Comparison of ENCODE assay signal across 15 cellular contexts in genomic region chr2:195505701-195506100, GRCh38.
DNase-seq lines count a peak whose midpoint lies in the region; ATAC-seq, FAIRE-seq and TF ChIP-seq lines count a peak whose summit lies in the region.
"Had no signal": no experiment of that assay in that cellular context is flagged by ENCODE, and none has a peak within 500 bp of the region (broad histone marks: within the 10 kb centered on the region; RNA-seq: fewer than 3 reads in every experiment).

No MANE protein-coding gene starts in this region.

- H3K4me1 ChIP-seq in esophagus squamous epithelium: no peaks in the 10 kb centered on the region

- no peak overlapping the region for H3K4me3 Mint-ChIP-seq in activated T-helper 17 cell treated with anti-CD3 and anti-CD28 coated beads, Interleukin-2, amount 50 U/mL, for 72 hours
- no peak overlapping the region for H3K4me3 Mint-ChIP-seq in CD14-positive monocyte
- H3K4me3 Mint-ChIP-seq: activated CD4-positive, alpha-beta T cell treated with anti-CD3 and anti-CD28 coated beads for 36 hours; memory B cell had no signal

- H3K27me3 ChIP-seq in esophagus squamous epithelium: no peaks in the 10 kb centered on the region

- H3K4me1 Mint-ChIP-seq in activated T-helper 17 cell treated with anti-CD3 and anti-CD28 coated beads, Interleukin-2, amount 50 U/mL, for 72 hours: no peaks in the 10 kb centered on the region
- peaks cover 11% of the 10 kb centered on the region for H3K4me1 Mint-ChIP-seq in CD14-positive monocyte

- no peak for FAIRE-seq in frontal cortex (lab: Jason Lieb, UNC)
- FAIRE-seq: bronchial epithelial cell had no signal

- no peak overlapping the region for H3K27ac ChIP-seq in esophagus squamous epithelium

- H3K4me3 ChIP-seq in esophagus squamous epithelium: no peak overlapping the region

- TF ChIP-seq POLR2A in esophagus squamous epithelium (IDR thresholded peaks at IDR 0.05): no peak

- no peaks in the 10 kb centered on the region for H3K36me3 ChIP-seq in esophagus squamous epithelium

- no peaks in the 10 kb centered on the region for H3K27me3 Mint-ChIP-seq in activated T-helper 17 cell treated with anti-CD3 and anti-CD28 coated beads, Interleukin-2, amount 50 U/mL, for 72 hours
- H3K27me3 Mint-ChIP-seq in CD14-positive monocyte (ENCODE audit: low read depth in 3 of 3): no peaks in the 10 kb centered on the region
- H3K27me3 Mint-ChIP-seq: activated CD4-positive, alpha-beta T cell treated with anti-CD3 and anti-CD28 coated beads for 36 hours; memory B cell had no signal

- H3K36me3 Mint-ChIP-seq in activated T-helper 17 cell treated with anti-CD3 and anti-CD28 coated beads, Interleukin-2, amount 50 U/mL, for 72 hours (ENCODE audit: low read depth): no peaks in the 10 kb centered on the region
- no peaks in the 10 kb centered on the region for H3K36me3 Mint-ChIP-seq in CD14-positive monocyte

- H3K9me3 Mint-ChIP-seq in activated T-helper 17 cell treated with anti-CD3 and anti-CD28 coated beads, Interleukin-2, amount 50 U/mL, for 72 hours: peaks cover 3% of the 10 kb centered on the region
- H3K9me3 Mint-ChIP-seq in CD14-positive monocyte: peaks cover 0 to 7% (median 6%) of the 10 kb centered on the region in 7 donors

- 79 to 80% methylated on average over 2 of the region's 2 CpGs for WGBS in esophagus squamous epithelium, 2 donors

- H3K9me3 ChIP-seq in esophagus squamous epithelium: no peaks in the 10 kb centered on the region

- intact Hi-C loops in CD14-positive monocyte (cut with micrococcal nuclease) (no loop called here), esophagus squamous epithelium (cut with DNase I) (no loop called here)

- DNase-seq in CD14-positive monocyte (ENCODE audit: low spot score): no peak
- no peak for DNase-seq in frontal cortex (ENCODE audit: low spot score in 2 of 2)
- no peak for DNase-seq in SKM-1 treated with dmso at 0.1 percent for 144 hours (lab: John Stamatoyannopoulos, UW; ENCODE audit: unreplicated experiment)
- DNase-seq in esophagus squamous epithelium (lab: John Stamatoyannopoulos, UW): no peak
- DNase-seq: activated CD4-positive, alpha-beta T cell treated with anti-CD3 and anti-CD28 coated beads for 36 hours; activated gamma-delta T cell treated with Interleukin-2 at 50 U/mL for 16 hours; Calu3; NCI-H1105; stimulated activated naive CD4-positive, alpha-beta T cell had no signal

- ATAC-seq in GM19023 (IDR thresholded peaks at IDR 0.05; ENCODE audit: unreplicated experiment) (peak; percentile 92), GM21576 (IDR thresholded peaks at IDR 0.05; ENCODE audit: unreplicated experiment) (peak; percentile 90), HG03060 (IDR thresholded peaks at IDR 0.05; ENCODE audit: low read depth, unreplicated experiment) (peak; percentile 98)
- ATAC-seq in activated T-helper 17 cell treated with anti-CD3 and anti-CD28 coated beads, Interleukin-2, amount 50 U/mL, for 72 hours (replicated peaks): peak; percentile 40
- ATAC-seq: activated CD4-positive, alpha-beta T cell treated with anti-CD3 and anti-CD28 coated beads for 36 hours had no signal

- TF ChIP-seq CTCF in CD14-positive monocyte (IDR thresholded peaks at IDR 0.05) (no peak), esophagus squamous epithelium (IDR thresholded peaks at IDR 0.05) (no peak)

- no peak overlapping the region for H3K27ac Mint-ChIP-seq in activated T-helper 17 cell treated with anti-CD3 and anti-CD28 coated beads, Interleukin-2, amount 50 U/mL, for 72 hours
- H3K27ac Mint-ChIP-seq in CD14-positive monocyte: no peak overlapping the region
- H3K27ac Mint-ChIP-seq: activated CD4-positive, alpha-beta T cell treated with anti-CD3 and anti-CD28 coated beads for 36 hours; memory B cell had no signal

Comparison
In these comparisons a context has a peak if more than half of its experiments do, and no peak if none do; other contexts are left out.
1. ATAC-seq: peak in every context shown above with its lines; median percentile 98 in HG03060; 92 in GM19023; 90 in GM21576; 40 in activated T-helper 17 cell treated with anti-CD3 and anti-CD28 coated beads, Interleukin-2, amount 50 U/mL, for 72 hours.